ENCODE assay signal across 1 cellular context in the genomic region with DNA sequence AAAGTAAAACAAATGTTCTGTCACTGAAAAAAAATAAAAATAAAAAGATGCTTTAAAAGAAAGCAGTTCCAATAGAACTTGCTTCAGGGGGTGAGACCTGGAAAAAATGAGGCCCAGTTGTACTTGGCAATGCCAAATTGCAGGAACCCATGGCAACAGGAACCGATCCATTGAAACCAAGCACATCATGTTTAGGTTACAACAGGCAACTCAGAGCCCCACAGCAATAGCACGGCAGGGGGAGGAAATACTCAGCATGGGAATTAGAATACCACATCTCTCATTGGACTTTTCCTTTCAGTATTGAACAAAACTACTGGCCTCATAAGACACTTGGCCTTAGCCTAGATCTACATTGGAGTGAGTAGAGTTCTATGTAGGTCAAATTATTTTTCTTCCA.
TF ChIP-seq lines count a peak whose summit lies in the region.

No MANE protein-coding gene starts in this region.

TF ChIP-seq in GM12878, 131 proteins besides CTCF, POLR2A, EP300 and RAD21 (continued from another document):
- TF ChIP-seq, protein P1, sequence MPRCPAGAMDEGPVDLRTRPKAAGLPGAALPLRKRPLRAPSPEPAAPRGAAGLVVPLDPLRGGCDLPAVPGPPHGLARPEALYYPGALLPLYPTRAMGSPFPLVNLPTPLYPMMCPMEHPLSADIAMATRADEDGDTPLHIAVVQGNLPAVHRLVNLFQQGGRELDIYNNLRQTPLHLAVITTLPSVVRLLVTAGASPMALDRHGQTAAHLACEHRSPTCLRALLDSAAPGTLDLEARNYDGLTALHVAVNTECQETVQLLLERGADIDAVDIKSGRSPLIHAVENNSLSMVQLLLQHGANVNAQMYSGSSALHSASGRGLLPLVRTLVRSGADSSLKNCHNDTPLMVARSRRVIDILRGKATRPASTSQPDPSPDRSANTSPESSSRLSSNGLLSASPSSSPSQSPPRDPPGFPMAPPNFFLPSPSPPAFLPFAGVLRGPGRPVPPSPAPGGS (IDR thresholded peaks at IDR 0.05; ENCODE audit: borderline replicate concordance, insufficient read depth, low read depth, low read length, poor library complexity, severe bottlenecking): no peak
